ENCODE assay signal across 9 cellular contexts in the genomic region with DNA sequence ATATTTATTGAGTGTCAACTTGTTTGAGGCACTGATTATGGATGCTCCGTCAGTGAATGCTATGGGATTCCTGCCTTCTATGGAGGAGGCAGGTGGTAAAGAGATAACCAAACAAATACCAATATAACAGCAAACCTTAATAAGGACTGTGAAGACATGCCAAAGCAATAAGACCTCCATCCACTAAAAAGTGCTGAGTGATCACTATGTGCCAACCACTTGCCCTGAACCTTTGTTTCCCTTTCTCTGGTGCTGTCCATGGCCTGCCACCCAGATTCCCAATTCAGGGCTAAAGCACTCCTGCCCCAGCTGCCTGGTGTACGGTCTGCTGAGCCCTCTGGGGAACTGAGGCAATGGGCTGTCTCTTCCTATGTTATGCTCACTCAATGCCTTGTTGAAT.
"Had no signal": no experiment of that assay in that cellular context is flagged by ENCODE, and none has a peak within 500 bp of the region (broad histone marks: within the 10 kb centered on the region; RNA-seq: fewer than 3 reads in every experiment).

No MANE protein-coding gene starts in this region.

- H3K4me3 ChIP-seq: GM23248, HAP-1, K562 had no signal

- FAIRE-seq: HTR-8/SVneo, K562 had no signal

- DNase-seq: GM23248, GOT3, H7, HFFc6, KG1 had no signal

- H3K27ac ChIP-seq: GM23248 had no signal

- H3K9ac ChIP-seq: GM23248 had no signal

- H2AFZ ChIP-seq: GM23248 had no signal

- ATAC-seq: HCT116, K562 had no signal

- H3K36me3 ChIP-seq: HAP-1 had no signal

- H3K4me1 ChIP-seq: HAP-1 had no signal

- H3K9me3 ChIP-seq: HAP-1 had no signal
